In genomic region chr19:5623397-5624153, GRCh38 we compare ENCODE assay signal across 6 cellular contexts. TPM values are rescaled to one million over a fixed set of nuclear protein-coding genes. Genes with fewer than 3 reads are reported as not detected.
DNase-seq lines count a peak whose midpoint lies in the region; TF ChIP-seq lines count a peak whose summit lies in the region.

No MANE protein-coding gene starts in this region.

- H3K27me3 ChIP-seq in HAP-1 (ENCODE audit: low read depth) (no peaks in the 10 kb centered on the region), iPS-20b (ENCODE audit: insufficient read depth, low read length) (no peaks in the 10 kb centered on the region), transverse colon (no peaks in the 10 kb centered on the region)

- TF ChIP-seq CTCF in transverse colon (IDR thresholded peaks at IDR 0.05): no peak

- in situ Hi-C loops in HAP-1 (cut with MboI; ENCODE audit: low sequenced_read_pairs) (no loop called here), transverse colon (cut with MboI; ENCODE audit: low pct_ligation_motif_present in 1 of 4, low pct_unique_long_range_greater_than_20kb in 1 of 4, low sequenced_read_pairs in 3 of 4) (no loop called here)

- no peaks in the 10 kb centered on the region for H3K9me3 Mint-ChIP-seq in activated CD4-positive, alpha-beta memory T cell treated with anti-CD3 and anti-CD28 coated beads for 36 hours

- peaks cover 67% of the 10 kb centered on the region for H3K4me1 Mint-ChIP-seq in activated CD4-positive, alpha-beta memory T cell treated with anti-CD3 and anti-CD28 coated beads for 36 hours (ENCODE audit: low read depth)

- H3K4me3 ChIP-seq in HAP-1 (peak overlapping the region; percentile 100), iPS-20b (ENCODE audit: low read length) (peak overlapping the region; percentile 98), transverse colon (peak overlapping the region; percentile 87 to 99 (median 94))

- peak overlapping the region; percentile 99 for H3K9ac ChIP-seq in iPS-20b (ENCODE audit: low read depth, low read length)

- no peak for TF ChIP-seq EP300 in transverse colon (IDR thresholded peaks at IDR 0.05; ENCODE audit: low read depth)

- H3K27ac ChIP-seq in iPS-20b (ENCODE audit: low read length): peak overlapping the region; percentile 95
- peak overlapping the region; percentile 95 to 100 (median 99) for H3K27ac ChIP-seq in transverse colon

- CTCF ChIA-PET in activated CD4-positive, alpha-beta memory T cell treated with anti-CD3 and anti-CD28 coated beads for 36 hours (lab: Charles Lee): interaction anchor here (0.6 to 2.5 kb wide), 5 partner anchors 11 to 196 kb away, joined by 3 to 11 read pairs (median 4); partner anchors contain the start of genes CATSPERD, LONP1, NRTN and RPL36

- peaks cover 64% of the 10 kb centered on the region for H3K36me3 Mint-ChIP-seq in activated CD4-positive, alpha-beta memory T cell treated with anti-CD3 and anti-CD28 coated beads for 36 hours

- 0% methylated on average over 8 to 53 of the region's 55 CpGs for WGBS in transverse colon (ENCODE audit: low coverage in 1 of 2), 2 donors

- intact Hi-C loops in activated CD4-positive, alpha-beta memory T cell treated with anti-CD3 and anti-CD28 coated beads for 36 hours (cut with micrococcal nuclease): loop anchor here (1.0 to 2.0 kb wide), 3 partner anchors 57 to 167 kb away; partner anchors contain the start of genes CATSPERD, DUS3L, LONP1 and MICOS13
- intact Hi-C loops in transverse colon (cut with DNase I; ENCODE audit: low total_unique reads): no loop called here

- peaks cover 3% of the 10 kb centered on the region for H3K27me3 Mint-ChIP-seq in activated CD4-positive, alpha-beta memory T cell treated with anti-CD3 and anti-CD28 coated beads for 36 hours

- peaks cover 22% of the 10 kb centered on the region for H3K4me1 ChIP-seq in HAP-1
- H3K4me1 ChIP-seq in iPS-20b (ENCODE audit: insufficient read depth, low read length): peaks cover 13% of the 10 kb centered on the region
- H3K4me1 ChIP-seq in transverse colon: peaks cover 36 to 78% (median 59%) of the 10 kb centered on the region in 4 donors

- no peak for TF ChIP-seq POLR2A in transverse colon (IDR thresholded peaks at IDR 0.05)

- H3K27ac Mint-ChIP-seq in activated CD4-positive, alpha-beta memory T cell treated with anti-CD3 and anti-CD28 coated beads for 36 hours: peak overlapping the region; percentile 100

- peak overlapping the region; percentile 100 for H3K4me3 Mint-ChIP-seq in activated CD4-positive, alpha-beta memory T cell treated with anti-CD3 and anti-CD28 coated beads for 36 hours

- POLR2A ChIA-PET in activated CD4-positive, alpha-beta memory T cell treated with anti-CD3 and anti-CD28 coated beads for 36 hours (lab: Charles Lee): interaction anchor here (0.7 to 3.0 kb wide), 8 partner anchors 12 to 280 kb away, joined by 3 to 24 read pairs (median 6); partner anchors contain the start of genes CATSPERD, LONP1, NDUFA11 and RPL36

- no peaks in the 10 kb centered on the region for H3K9me3 ChIP-seq in HAP-1
- no peaks in the 10 kb centered on the region for H3K9me3 ChIP-seq in iPS-20b (ENCODE audit: insufficient read depth, low read depth, low read length)
- H3K9me3 ChIP-seq in transverse colon: no peaks in the 10 kb centered on the region

- DNase-seq in HAP-1 (ENCODE audit: low spot score in 2 of 2) (peak in 1 of 2 experiments; percentile 38), transverse colon (peak; percentile 21), NCI-H2029 treated with DMSO at 0.1 percent for 48 hours (lab: John Stamatoyannopoulos, UW) (no peak), NCI-H1436 treated with DMSO at 0.1 percent for 48 hours (lab: John Stamatoyannopoulos, UW) (no peak)
- DNase-seq in activated CD4-positive, alpha-beta memory T cell treated with anti-CD3 and anti-CD28 coated beads for 36 hours: peak; percentile 18

- peaks cover 76% of the 10 kb centered on the region for H3K36me3 ChIP-seq in HAP-1 (replicated peaks)
- peaks cover 66% of the 10 kb centered on the region for H3K36me3 ChIP-seq in iPS-20b (ENCODE audit: insufficient read depth, low read depth, low read length)
- H3K36me3 ChIP-seq in transverse colon: peaks cover 0 to 34% (median 9%) of the 10 kb centered on the region in 4 donors

RNA-seq across cellular contexts. Expression of gene SAFB, which starts 0.7 kb away (rescaled TPM):
- 100 to 1,000 TPM; 103 to 113 TPM for total RNA-seq in activated CD4-positive, alpha-beta memory T cell treated with anti-CD3 and anti-CD28 coated beads for 36 hours
- total RNA-seq in transverse colon: 100 to 1,000 TPM in 3 of 4 donors, 10 to 100 TPM in 1; 90.5 to 368 (median 185) TPM

RNA-seq across cellular contexts. Expression of gene SAFB2, which starts 1.0 kb away (rescaled TPM):
- total RNA-seq in activated CD4-positive, alpha-beta memory T cell treated with anti-CD3 and anti-CD28 coated beads for 36 hours: 10 to 100 TPM; 63.5 to 76.4 TPM
- total RNA-seq in transverse colon: 100 to 1,000 TPM in 2 of 4 donors, 10 to 100 TPM in 2; 64.0 to 283 (median 124) TPM

RNA-seq across cellular contexts. Expression of gene TINCR, which starts 55.8 kb away (rescaled TPM):
- 1 to 10 TPM; 1.0 to 1.1 TPM for total RNA-seq in activated CD4-positive, alpha-beta memory T cell treated with anti-CD3 and anti-CD28 coated beads for 36 hours
- total RNA-seq in transverse colon: 10 to 100 TPM in 3 of 4 donors, not detected in 1; 13.2 to 45.3 (median 22.7) TPM

RNA-seq across cellular contexts. Expression of gene MICOS13, which starts 56.7 kb away (rescaled TPM):
- total RNA-seq in activated CD4-positive, alpha-beta memory T cell treated with anti-CD3 and anti-CD28 coated beads for 36 hours: 10 to 100 TPM; 50.9 to 55.3 TPM
- 10 to 100 TPM; 30.3 to 73.5 (median 52.6) TPM for total RNA-seq in transverse colon

RNA-seq across cellular contexts. Expression of gene HSD11B1L, which starts 57.3 kb away (rescaled TPM):
- 1 to 10 TPM; 3.8 to 4.1 TPM for total RNA-seq in activated CD4-positive, alpha-beta memory T cell treated with anti-CD3 and anti-CD28 coated beads for 36 hours
- 10 to 100 TPM; 10.8 to 30.1 (median 16.6) TPM for total RNA-seq in transverse colon

Comparison
In these comparisons a context has a peak if more than half of its experiments do, and no peak if none do; other contexts are left out.
1. DNase-seq: peak in activated CD4-positive, alpha-beta memory T cell treated with anti-CD3 and anti-CD28 coated beads for 36 hours (single experiment) and transverse colon (single experiment); none in NCI-H2029 treated with DMSO at 0.1 percent for 48 hours (single experiment) and NCI-H1436 treated with DMSO at 0.1 percent for 48 hours (single experiment).
2. Peak in every context shown above with its lines, with median percentiles within 50 percentile points of each other: H3K4me3 ChIP-seq.